In the genomic region with DNA sequence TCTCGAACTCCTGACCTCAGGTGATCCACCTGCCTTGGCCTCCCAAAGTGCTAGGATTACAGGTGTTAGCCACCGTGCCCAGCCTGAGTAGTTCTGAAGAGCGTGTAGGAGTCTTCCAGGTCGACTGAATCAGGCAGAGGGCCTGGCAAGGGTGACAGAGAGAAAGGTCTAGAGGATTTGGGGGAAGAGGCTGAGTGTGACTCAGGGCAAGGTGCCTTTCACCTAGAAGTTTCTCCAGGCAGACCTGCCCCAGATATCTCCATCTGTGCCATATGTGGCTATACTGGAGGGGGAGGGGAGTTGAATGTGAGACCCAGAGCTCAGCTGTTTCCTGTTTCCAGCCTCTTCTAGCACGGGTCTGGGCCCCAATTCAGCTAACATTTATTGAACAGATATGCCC, we compare ENCODE assay signal across 11 cellular contexts. TPM values are rescaled to one million over a fixed set of nuclear protein-coding genes. Genes with fewer than 3 reads are reported as not detected.
DNase-seq lines count a peak whose midpoint lies in the region; ATAC-seq and TF ChIP-seq lines count a peak whose summit lies in the region.
"Had no signal": no experiment of that assay in that cellular context is flagged by ENCODE, and none has a peak within 500 bp of the region (broad histone marks: within the 10 kb centered on the region; RNA-seq: fewer than 3 reads in every experiment).

No MANE protein-coding gene starts in this region.

- in situ Hi-C loops in Panc1 (cut with HindIII; ENCODE audit: low pct_unique_long_range_greater_than_20kb, low sequenced_read_pairs): no loop called here

- no peaks in the 10 kb centered on the region for H3K27me3 Mint-ChIP-seq in activated T-cell treated with anti-CD3 and anti-CD28 coated beads, Interleukin-2, amount 50 U/mL, for 24 hours
- H3K27me3 Mint-ChIP-seq in endodermal cell (ENCODE audit: insufficient read depth): peaks cover 16% of the 10 kb centered on the region
- H3K27me3 Mint-ChIP-seq in stimulated activated naive CD8-positive, alpha-beta T cell treated with anti-CD3 and anti-CD28 coated beads, Interleukin-15, amount 100 ng/mL, for 72 hours: no peaks in the 10 kb centered on the region

- peak overlapping the region; percentile 95 for H3K27ac ChIP-seq in Panc1 (ENCODE audit: low read length)
- H3K27ac ChIP-seq in endodermal cell (ENCODE audit: low read depth, low read length): no peak overlapping the region

- H3K4me1 ChIP-seq in Panc1 (ENCODE audit: control insufficient read depth, insufficient read depth, low read length) (peaks cover 17% of the 10 kb centered on the region), endodermal cell (ENCODE audit: control insufficient read depth, insufficient read depth, low read length) (peaks cover 3% of the 10 kb centered on the region)

- DNase-seq in activated T-cell treated with anti-CD3 and anti-CD28 coated beads, Interleukin-2, amount 50 U/mL, for 24 hours: no peak
- no peak for DNase-seq in activated T-cell treated with anti-CD3 and anti-CD28 coated beads, Interleukin-2, amount 50 U/mL, for 48 hours
- DNase-seq in Panc1 (ENCODE audit: low read depth, low spot score): no peak
- DNase-seq in endodermal cell: no peak
- DNase-seq in stimulated activated naive CD8-positive, alpha-beta T cell treated with anti-CD3 and anti-CD28 coated beads, Interleukin-15, amount 100 ng/mL, for 72 hours: no peak
- DNase-seq in activated gamma-delta T cell (lab: John Stamatoyannopoulos, UW): no peak
- DNase-seq in SW480 (ENCODE audit: low spot score): no peak
- DNase-seq in iPS-NIHi7 (ENCODE audit: extremely low spot score): no peak
- DNase-seq: H9, MG63, pancreas had no signal

- H3K9ac ChIP-seq in endodermal cell (ENCODE audit: extremely low read depth, low read length, poor library complexity, severe bottlenecking): no peak overlapping the region

- ATAC-seq in Panc1: no peak
- no peak for ATAC-seq in stimulated activated naive CD8-positive, alpha-beta T cell treated with anti-CD3 and anti-CD28 coated beads, Interleukin-15, amount 100 ng/mL, for 72 hours
- ATAC-seq: pancreas had no signal

- TF ChIP-seq CTCF in Panc1 (IDR thresholded peaks at IDR 0.05) (no peak), endodermal cell (conservative IDR thresholded peaks at IDR 0.05) (no peak)

- intact Hi-C loops in Panc1 (cut with micrococcal nuclease; ENCODE audit: unreplicated experiment): no loop called here

- peaks cover 4% of the 10 kb centered on the region for H3K9me3 Mint-ChIP-seq in activated T-cell treated with anti-CD3 and anti-CD28 coated beads, Interleukin-2, amount 50 U/mL, for 24 hours
- peaks cover 11% of the 10 kb centered on the region for H3K9me3 Mint-ChIP-seq in endodermal cell
- H3K9me3 Mint-ChIP-seq in stimulated activated naive CD8-positive, alpha-beta T cell treated with anti-CD3 and anti-CD28 coated beads, Interleukin-15, amount 100 ng/mL, for 72 hours: peaks cover 8 to 13% of the 10 kb centered on the region in 2 donors

- POLR2A ChIA-PET in Panc1 (lab: Charles Lee): no interaction called here

- peaks cover 32% of the 10 kb centered on the region for H3K4me1 Mint-ChIP-seq in activated T-cell treated with anti-CD3 and anti-CD28 coated beads, Interleukin-2, amount 50 U/mL, for 24 hours (ENCODE audit: low read depth)
- peaks cover 12% of the 10 kb centered on the region for H3K4me1 Mint-ChIP-seq in endodermal cell
- peaks cover 42% of the 10 kb centered on the region for H3K4me1 Mint-ChIP-seq in stimulated activated naive CD8-positive, alpha-beta T cell treated with anti-CD3 and anti-CD28 coated beads, Interleukin-15, amount 100 ng/mL, for 72 hours

- H3K9me3 ChIP-seq in Panc1 (ENCODE audit: control insufficient read depth, insufficient read depth, low read depth, low read length): no peaks in the 10 kb centered on the region
- H3K9me3 ChIP-seq in endodermal cell (ENCODE audit: control insufficient read depth, low read length): no peaks in the 10 kb centered on the region
- H3K9me3 ChIP-seq: pancreas had no signal

- H3K4me3 Mint-ChIP-seq in activated T-cell treated with anti-CD3 and anti-CD28 coated beads, Interleukin-2, amount 50 U/mL, for 24 hours: peak overlapping the region; percentile 93
- H3K4me3 Mint-ChIP-seq in endodermal cell: peak overlapping the region; percentile 88
- H3K4me3 Mint-ChIP-seq in stimulated activated naive CD8-positive, alpha-beta T cell treated with anti-CD3 and anti-CD28 coated beads, Interleukin-15, amount 100 ng/mL, for 72 hours: peak overlapping the region; percentile 91 to 93

- CTCF ChIA-PET in Panc1 (lab: Charles Lee): no interaction called here

- H3K36me3 ChIP-seq in Panc1 (ENCODE audit: control insufficient read depth, insufficient read depth, low read length): no peaks in the 10 kb centered on the region
- no peaks in the 10 kb centered on the region for H3K36me3 ChIP-seq in endodermal cell (ENCODE audit: control insufficient read depth, insufficient read depth, low read length)
- H3K36me3 ChIP-seq: pancreas had no signal

- whole genome bisulfite sequencing in endodermal cell (ENCODE audit: insufficient coverage in 1 of 2, insufficient read length in 1 of 2), 2 experiments: 81 to 84% methylated on average over 5 of the region's 5 CpGs

- H3K4me3 ChIP-seq in Panc1 (ENCODE audit: low read depth in 2 of 2, low read length in 2 of 2) (no peak overlapping the region), endodermal cell (ENCODE audit: low read length) (no peak overlapping the region)

- no peaks in the 10 kb centered on the region for H3K27me3 ChIP-seq in Panc1 (ENCODE audit: control insufficient read depth, insufficient read depth, low read length)
- H3K27me3 ChIP-seq in endodermal cell (ENCODE audit: control insufficient read depth, insufficient read depth, low read length, poor library complexity, severe bottlenecking): no peaks in the 10 kb centered on the region
- H3K27me3 ChIP-seq: MG63, pancreas had no signal

- no TSS peak for BruUV-seq in Panc1 (replicated peaks; lab: Mats Ljungman, UMichigan)

- peaks cover 15% of the 10 kb centered on the region for H3K36me3 Mint-ChIP-seq in activated T-cell treated with anti-CD3 and anti-CD28 coated beads, Interleukin-2, amount 50 U/mL, for 24 hours (ENCODE audit: low read depth)
- H3K36me3 Mint-ChIP-seq in endodermal cell (ENCODE audit: low read depth): peaks cover 2% of the 10 kb centered on the region

- H3K27ac Mint-ChIP-seq in activated T-cell treated with anti-CD3 and anti-CD28 coated beads, Interleukin-2, amount 50 U/mL, for 24 hours: peak overlapping the region; percentile 61
- H3K27ac Mint-ChIP-seq in endodermal cell: no peak overlapping the region
- H3K27ac Mint-ChIP-seq in stimulated activated naive CD8-positive, alpha-beta T cell treated with anti-CD3 and anti-CD28 coated beads, Interleukin-15, amount 100 ng/mL, for 72 hours: no peak overlapping the region

RNA-seq across cellular contexts. Expression of gene CCDC159, which starts 1.2 kb away (rescaled TPM):
- 46.6 TPM for total RNA-seq in Panc1 (2021; ENCODE audit: unreplicated experiment)
- polyA plus RNA-seq in Panc1 (2012; ENCODE audit: insufficient read length): 53.4 TPM
- total RNA-seq in endodermal cell: 10 to 100 TPM; 12.2 to 15.2 TPM
- 16.9 TPM for polyA plus RNA-seq in endodermal cell (2013, experiment 1 of 2)
- polyA plus RNA-seq in endodermal cell (2013, experiment 2 of 2): 14.6 TPM

RNA-seq across cellular contexts. Expression of gene TMEM205, which starts 1.5 kb away (rescaled TPM):
- total RNA-seq in Panc1 (2021; ENCODE audit: unreplicated experiment) (133 TPM), endodermal cell (10 to 100 TPM; 58.2 to 58.9 TPM)
- 277 TPM for polyA plus RNA-seq in Panc1 (2012; ENCODE audit: insufficient read length)
- polyA plus RNA-seq in endodermal cell (2013, experiment 1 of 2): 55.8 TPM
- 52.7 TPM for polyA plus RNA-seq in endodermal cell (2013, experiment 2 of 2)

RNA-seq across cellular contexts. Expression of gene PLPPR2, which starts 7.7 kb away (rescaled TPM):
- 43.3 TPM for total RNA-seq in Panc1 (2021; ENCODE audit: unreplicated experiment)
- polyA plus RNA-seq in Panc1 (2012; ENCODE audit: insufficient read length): 85.0 TPM
- 1 to 10 TPM; 3.1 to 6.8 TPM for total RNA-seq in endodermal cell
- polyA plus RNA-seq in endodermal cell (2013, experiment 1 of 2): 13.6 TPM
- polyA plus RNA-seq in endodermal cell (2013, experiment 2 of 2): 13.7 TPM

RNA-seq across cellular contexts. Expression of gene RAB3D, which starts 8.1 kb away (rescaled TPM):
- 46.6 TPM for total RNA-seq in Panc1 (2021; ENCODE audit: unreplicated experiment)
- 26.7 TPM for polyA plus RNA-seq in Panc1 (2012; ENCODE audit: insufficient read length)
- total RNA-seq in endodermal cell: 10 to 100 TPM; 37.2 to 43.2 TPM
- 7.8 TPM for polyA plus RNA-seq in endodermal cell (2013, experiment 1 of 2)
- polyA plus RNA-seq in endodermal cell (2013, experiment 2 of 2): 7.9 TPM

RNA-seq across cellular contexts. Expression of gene SWSAP1, which starts 26.9 kb away (rescaled TPM):
- total RNA-seq in Panc1 (2021; ENCODE audit: unreplicated experiment) (3.1 TPM), endodermal cell (1 to 10 TPM; 2.2 to 2.8 TPM)
- 3.5 TPM for polyA plus RNA-seq in Panc1 (2012; ENCODE audit: insufficient read length)
- 2.2 TPM for polyA plus RNA-seq in endodermal cell (2013, experiment 1 of 2)
- polyA plus RNA-seq in endodermal cell (2013, experiment 2 of 2): 1.6 TPM
